ENCODE assay signal across 1 cellular context in genomic region chr2:2870106-2870505, GRCh38.
TF ChIP-seq lines count a peak whose summit lies in the region.

No MANE protein-coding gene starts in this region.

TF ChIP-seq in SK-N-SH treated with all-trans-retinoic acid at 6 μM for 48 hours, 23 proteins besides CTCF, POLR2A, EP300 and RAD21 (continued from another document):
- TF ChIP-seq PATZ1 (CRISPR knock-in tag; IDR thresholded peaks at IDR 0.05; ENCODE audit: borderline replicate concordance), result no peak
- no peak for TF ChIP-seq ZC3H10 (CRISPR knock-in tag; IDR thresholded peaks at IDR 0.05)
- no peak for TF ChIP-seq BACH2 (CRISPR knock-in tag; IDR thresholded peaks at IDR 0.05; ENCODE audit: borderline replicate concordance)
- no peak for TF ChIP-seq TCF4 (CRISPR knock-in tag; IDR thresholded peaks at IDR 0.05; ENCODE audit: borderline replicate concordance)
